Comparison of ENCODE assay signal across 18 cellular contexts in the genomic region with DNA sequence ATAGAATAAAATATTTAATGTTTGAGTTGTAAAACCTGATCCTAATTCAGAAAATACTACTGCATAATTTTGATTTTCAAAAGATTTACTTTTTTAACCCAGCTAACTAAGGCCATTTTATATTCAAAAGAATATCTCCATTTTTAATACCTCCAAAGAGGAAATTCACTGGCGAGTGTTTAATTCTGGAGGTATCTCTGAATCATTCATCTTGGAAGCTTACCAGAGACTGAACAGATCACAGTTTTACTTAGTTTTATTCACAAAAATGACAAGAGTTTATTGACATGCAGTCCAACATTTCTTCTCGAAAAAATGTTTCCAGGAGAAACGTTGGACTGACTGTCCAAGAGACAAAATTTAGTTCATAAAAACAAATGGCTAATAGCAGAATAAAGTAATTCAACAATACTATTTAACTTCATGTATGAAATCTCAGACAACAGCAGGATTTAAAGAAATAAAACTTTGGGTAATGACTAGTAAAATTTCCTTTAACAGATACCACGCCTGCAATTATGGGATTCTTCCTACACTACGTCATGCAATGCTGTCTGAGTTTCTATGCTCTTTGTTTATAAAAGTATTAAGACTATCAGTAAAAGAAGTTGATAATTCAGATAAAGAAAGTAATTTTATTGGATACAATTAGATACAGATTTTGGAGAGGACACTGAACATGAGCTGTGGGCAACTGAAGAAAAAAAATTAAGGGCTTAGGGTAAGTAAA.
DNase-seq lines count a peak whose midpoint lies in the region; ATAC-seq and TF ChIP-seq lines count a peak whose summit lies in the region.
"Had no signal": no experiment of that assay in that cellular context is flagged by ENCODE, and none has a peak within 500 bp of the region (broad histone marks: within the 10 kb centered on the region; RNA-seq: fewer than 3 reads in every experiment).

No MANE protein-coding gene starts in this region.

- no peak overlapping the region for H3K9ac ChIP-seq in SK-N-SH
- no peak overlapping the region for H3K9ac ChIP-seq in SU-DHL-6 (ENCODE audit: low read length)

- H3F3A ChIP-seq in SK-N-SH (replicated peaks; ENCODE audit: insufficient read depth) (peaks cover 4% of the 10 kb centered on the region), SU-DHL-6 (ENCODE audit: insufficient read depth) (no peaks in the 10 kb centered on the region)

- CTCF ChIA-PET in SK-N-SH (lab: Yijun Ruan, JAX), result no interaction called here

- H3K4me1 ChIP-seq in SK-N-SH (ENCODE audit: control insufficient read depth in 1 of 2, insufficient read depth in 2 of 2, low read depth in 1 of 2, low read length in 1 of 2), result no peaks in the 10 kb centered on the region
- H3K4me1 ChIP-seq: BE2C, SJCRH30 had no signal

- WGBS in SK-N-SH (ENCODE audit: low lambda C conversion rate), result 43% methylated on average over 5 of the region's 5 CpGs

- POLR2A ChIA-PET in SK-N-SH (lab: Yijun Ruan, JAX), result no interaction called here

- H3K79me2 ChIP-seq in SK-N-SH (ENCODE audit: insufficient read depth) (no peaks in the 10 kb centered on the region), SU-DHL-6 (ENCODE audit: insufficient read depth, low read length) (no peaks in the 10 kb centered on the region)

- ATAC-seq in SK-N-SH treated with all-trans-retinoic acid at 6 μM for 48 hours, result no peak
- ATAC-seq: GM23338, HCT116 had no signal

- H3K9me2 ChIP-seq in SK-N-SH (no peaks in the 10 kb centered on the region), SU-DHL-6 (replicated peaks; ENCODE audit: insufficient read depth, low read length) (no peaks in the 10 kb centered on the region)

- TF ChIP-seq RAD21 in SK-N-SH (IDR thresholded peaks at IDR 0.05; ENCODE audit: low read length), result no peak

- H3K9me3 ChIP-seq in SK-N-SH, result no peaks in the 10 kb centered on the region
- no peaks in the 10 kb centered on the region for H3K9me3 ChIP-seq in SU-DHL-6 (ENCODE audit: insufficient read depth, low read length)
- H3K9me3 ChIP-seq: BE2C, Caco-2 had no signal

- H3K27ac ChIP-seq in SK-N-SH (ENCODE audit: low read depth in 2 of 2, low read length in 1 of 2) (no peak overlapping the region), SU-DHL-6 (ENCODE audit: low read depth, low read length) (no peak overlapping the region)
- H3K27ac ChIP-seq: SJCRH30 had no signal

- TF ChIP-seq CTCF in SK-N-SH (IDR thresholded peaks at IDR 0.05), result no peak
- no peak for TF ChIP-seq CTCF in SU-DHL-6 (IDR thresholded peaks at IDR 0.05; ENCODE audit: insufficient read depth, low read length, poor library complexity, severe bottlenecking)
- TF ChIP-seq CTCF in fibroblast of pulmonary artery (IDR thresholded peaks at IDR 0.05; ENCODE audit: low read length, missing control alignments), result no peak

- H3K4me3 ChIP-seq in SK-N-SH (ENCODE audit: low read depth in 2 of 2, low read length in 1 of 2), result no peak overlapping the region
- no peak overlapping the region for H3K4me3 ChIP-seq in SU-DHL-6 (ENCODE audit: insufficient read depth, low read length, poor library complexity, severe bottlenecking)
- no peak overlapping the region for H3K4me3 ChIP-seq in fibroblast of pulmonary artery (replicated peaks; ENCODE audit: low read depth, low read length)
- H3K4me3 ChIP-seq: GM23338, SJCRH30 had no signal

- H3K4me2 ChIP-seq in SK-N-SH (no peak overlapping the region), SU-DHL-6 (ENCODE audit: low read depth, low read length, poor library complexity, severe bottlenecking) (no peak overlapping the region)
- H3K4me2 ChIP-seq: GM23338 had no signal

- no peak for TF ChIP-seq EP300 in SK-N-SH (IDR thresholded peaks at IDR 0.05; ENCODE audit: borderline replicate concordance in 1 of 2, low read depth in 1 of 2, low read length in 1 of 2)

- no peaks in the 10 kb centered on the region for H3K27me3 ChIP-seq in SK-N-SH (ENCODE audit: insufficient read depth)
- H3K27me3 ChIP-seq in SU-DHL-6 (ENCODE audit: low read length), result no peaks in the 10 kb centered on the region
- H3K27me3 ChIP-seq: BE2C, SJCRH30 had no signal

- no peaks in the 10 kb centered on the region for H4K20me1 ChIP-seq in SK-N-SH (ENCODE audit: insufficient read depth)
- H4K20me1 ChIP-seq in SU-DHL-6 (ENCODE audit: low read depth, low read length), result no peaks in the 10 kb centered on the region

- H3K36me3 ChIP-seq in SK-N-SH (replicated peaks in 1 of 2; ENCODE audit: control insufficient read depth in 1 of 2, insufficient read depth in 2 of 2, low read length in 1 of 2), result no peaks in the 10 kb centered on the region
- no peaks in the 10 kb centered on the region for H3K36me3 ChIP-seq in SU-DHL-6 (ENCODE audit: low read length)
- H3K36me3 ChIP-seq: BE2C, SJCRH30 had no signal

- DNase-seq in SK-N-SH, result no peak
- DNase-seq in fibroblast of pulmonary artery (ENCODE audit: low read depth), result peak; percentile 27
- DNase-seq in superior temporal gyrus (ENCODE audit: extremely low spot score), result peak; percentile 54
- no peak for DNase-seq in RPMI8226
- no peak for DNase-seq in stimulated activated CD4-positive, alpha-beta T cell treated with anti-CD3 and anti-CD28 coated beads, Interleukin-15, amount 100 ng/mL, for 24 hours
- no peak for DNase-seq in NCI-H2227 treated with DMSO at 0.1 percent for 48 hours (lab: John Stamatoyannopoulos, UW)
- DNase-seq: 8988T; BE2C; Caco-2; CD4-positive, CD25-positive, alpha-beta regulatory T cell; GF-D8; NCI-H1694 treated with DMSO at 0.1 percent for 48 hours; NCI-H526; SJCRH30 had no signal

- H2AFZ ChIP-seq in SK-N-SH (ENCODE audit: low read depth), result no peak overlapping the region
- H2AFZ ChIP-seq in SU-DHL-6 (ENCODE audit: low read depth, low read length, severe bottlenecking), result peak overlapping the region; percentile 62
- H2AFZ ChIP-seq: GM23338 had no signal

TF ChIP-seq in SK-N-SH treated with all-trans-retinoic acid at 6 μM for 48 hours, 23 proteins besides CTCF, POLR2A, EP300 and RAD21:
- TF ChIP-seq ZFP3 (CRISPR knock-in tag; IDR thresholded peaks at IDR 0.05) (no peak), TCF4 (CRISPR knock-in tag; IDR thresholded peaks at IDR 0.05; ENCODE audit: borderline replicate concordance) (no peak), RARB (CRISPR knock-in tag; IDR thresholded peaks at IDR 0.05) (no peak), ESRRG (CRISPR knock-in tag; IDR thresholded peaks at IDR 0.05) (no peak), ISL1 (CRISPR knock-in tag; IDR thresholded peaks at IDR 0.05) (peak; percentile 21; the same call in 1 of the 2 replicates), SNAI2 (CRISPR knock-in tag; IDR thresholded peaks at IDR 0.05) (no peak), CSDC2 (CRISPR knock-in tag; IDR thresholded peaks at IDR 0.05) (no peak)

TF ChIP-seq in SK-N-SH, 30 proteins besides CTCF, POLR2A, EP300 and RAD21:
- no peak for TF ChIP-seq FOXJ3 (CRISPR knock-in tag; IDR thresholded peaks at IDR 0.05)
- no peak for TF ChIP-seq RFX5 (IDR thresholded peaks at IDR 0.05; ENCODE audit: low read length)
- no peak for TF ChIP-seq JUND (IDR thresholded peaks at IDR 0.05)
- TF ChIP-seq NFIC (IDR thresholded peaks at IDR 0.05; ENCODE audit: borderline replicate concordance), result no peak
- TF ChIP-seq ELF1 (IDR thresholded peaks at IDR 0.05), result no peak
- TF ChIP-seq, protein P1, sequence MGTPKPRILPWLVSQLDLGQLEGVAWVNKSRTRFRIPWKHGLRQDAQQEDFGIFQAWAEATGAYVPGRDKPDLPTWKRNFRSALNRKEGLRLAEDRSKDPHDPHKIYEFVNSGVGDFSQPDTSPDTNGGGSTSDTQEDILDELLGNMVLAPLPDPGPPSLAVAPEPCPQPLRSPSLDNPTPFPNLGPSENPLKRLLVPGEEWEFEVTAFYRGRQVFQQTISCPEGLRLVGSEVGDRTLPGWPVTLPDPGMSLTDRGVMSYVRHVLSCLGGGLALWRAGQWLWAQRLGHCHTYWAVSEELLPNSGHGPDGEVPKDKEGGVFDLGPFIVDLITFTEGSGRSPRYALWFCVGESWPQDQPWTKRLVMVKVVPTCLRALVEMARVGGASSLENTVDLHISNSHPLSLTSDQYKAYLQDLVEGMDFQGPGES (IDR thresholded peaks at IDR 0.05; ENCODE audit: low read depth, low read length), result no peak
- no peak for TF ChIP-seq CHD2 (IDR thresholded peaks at IDR 0.05; ENCODE audit: low read length, partially characterized antibody)
- TF ChIP-seq TAF1 (IDR thresholded peaks at IDR 0.05; ENCODE audit: borderline replicate concordance, low read depth, low read length), result no peak
- no peak for TF ChIP-seq MEF2A (IDR thresholded peaks at IDR 0.05; ENCODE audit: borderline replicate concordance, low read depth)
- no peak for TF ChIP-seq EZH2phosphoT487 (IDR thresholded peaks at IDR 0.05; ENCODE audit: borderline replicate concordance, low read depth)
- TF ChIP-seq MXI1 (IDR thresholded peaks at IDR 0.05; ENCODE audit: low read depth, low read length), result no peak
- no peak for TF ChIP-seq YY1 (IDR thresholded peaks at IDR 0.05; ENCODE audit: low read depth)
- no peak for TF ChIP-seq USF2 (IDR thresholded peaks at IDR 0.05; ENCODE audit: borderline replicate concordance, low read depth, low read length)
- TF ChIP-seq, protein P2, sequence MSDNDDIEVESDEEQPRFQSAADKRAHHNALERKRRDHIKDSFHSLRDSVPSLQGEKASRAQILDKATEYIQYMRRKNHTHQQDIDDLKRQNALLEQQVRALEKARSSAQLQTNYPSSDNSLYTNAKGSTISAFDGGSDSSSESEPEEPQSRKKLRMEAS (IDR thresholded peaks at IDR 0.05; ENCODE audit: low read depth), result no peak
- TF ChIP-seq FOXM1 (IDR thresholded peaks at IDR 0.05; ENCODE audit: low read depth), result no peak
- TF ChIP-seq RXRA (IDR thresholded peaks at IDR 0.05; ENCODE audit: borderline replicate concordance, low read depth), result no peak
- TF ChIP-seq NRF1 (IDR thresholded peaks at IDR 0.05; ENCODE audit: low read depth, low read length), result no peak
- TF ChIP-seq, protein P3, sequence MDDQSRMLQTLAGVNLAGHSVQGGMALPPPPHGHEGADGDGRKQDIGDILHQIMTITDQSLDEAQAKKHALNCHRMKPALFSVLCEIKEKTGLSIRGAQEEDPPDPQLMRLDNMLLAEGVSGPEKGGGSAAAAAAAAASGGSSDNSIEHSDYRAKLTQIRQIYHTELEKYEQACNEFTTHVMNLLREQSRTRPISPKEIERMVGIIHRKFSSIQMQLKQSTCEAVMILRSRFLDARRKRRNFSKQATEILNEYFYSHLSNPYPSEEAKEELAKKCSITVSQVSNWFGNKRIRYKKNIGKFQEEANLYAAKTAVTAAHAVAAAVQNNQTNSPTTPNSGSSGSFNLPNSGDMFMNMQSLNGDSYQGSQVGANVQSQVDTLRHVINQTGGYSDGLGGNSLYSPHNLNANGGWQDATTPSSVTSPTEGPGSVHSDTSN (IDR thresholded peaks at IDR 0.05), result no peak
- TF ChIP-seq FOSL2 (IDR thresholded peaks at IDR 0.05; ENCODE audit: borderline replicate concordance, low read depth), result no peak

Comparison
In these comparisons a context has a peak if more than half of its experiments do, and no peak if none do; other contexts are left out.
1. DNase-seq: peak in fibroblast of pulmonary artery (single experiment) and superior temporal gyrus (single experiment); none in SK-N-SH (single experiment), RPMI8226 (single experiment), stimulated activated CD4-positive, alpha-beta T cell treated with anti-CD3 and anti-CD28 coated beads, Interleukin-15, amount 100 ng/mL, for 24 hours (single experiment) and NCI-H2227 treated with DMSO at 0.1 percent for 48 hours (single experiment).